In genomic region chr12:82012176-82012575, GRCh38 we compare ENCODE assay signal across 4 cellular contexts.
TF ChIP-seq lines count a peak whose summit lies in the region.

No MANE protein-coding gene starts in this region.

TF ChIP-seq in HepG2, 621 proteins besides CTCF, POLR2A, EP300 and RAD21 (continues in another document):
- TF ChIP-seq EZH2 (conservative IDR thresholded peaks at IDR 0.05; ENCODE audit: low read depth, low read length) (no peak), ZNF567 (CRISPR knock-in tag; IDR thresholded peaks at IDR 0.05; ENCODE audit: borderline replicate concordance) (no peak), KLF11 (CRISPR knock-in tag; IDR thresholded peaks at IDR 0.05) (no peak), ZBTB21 (CRISPR knock-in tag; IDR thresholded peaks at IDR 0.05) (no peak)

TF ChIP-seq in HEK293T, 16 proteins besides CTCF, POLR2A, EP300 and RAD21:
- no peak for TF ChIP-seq HDGF (IDR thresholded peaks at IDR 0.05; ENCODE audit: borderline replicate concordance)
- TF ChIP-seq ELF4 (IDR thresholded peaks at IDR 0.05), result peak; percentile 86

TF ChIP-seq in GM12878, 131 proteins besides CTCF, POLR2A, EP300 and RAD21:
- TF ChIP-seq, protein P1, sequence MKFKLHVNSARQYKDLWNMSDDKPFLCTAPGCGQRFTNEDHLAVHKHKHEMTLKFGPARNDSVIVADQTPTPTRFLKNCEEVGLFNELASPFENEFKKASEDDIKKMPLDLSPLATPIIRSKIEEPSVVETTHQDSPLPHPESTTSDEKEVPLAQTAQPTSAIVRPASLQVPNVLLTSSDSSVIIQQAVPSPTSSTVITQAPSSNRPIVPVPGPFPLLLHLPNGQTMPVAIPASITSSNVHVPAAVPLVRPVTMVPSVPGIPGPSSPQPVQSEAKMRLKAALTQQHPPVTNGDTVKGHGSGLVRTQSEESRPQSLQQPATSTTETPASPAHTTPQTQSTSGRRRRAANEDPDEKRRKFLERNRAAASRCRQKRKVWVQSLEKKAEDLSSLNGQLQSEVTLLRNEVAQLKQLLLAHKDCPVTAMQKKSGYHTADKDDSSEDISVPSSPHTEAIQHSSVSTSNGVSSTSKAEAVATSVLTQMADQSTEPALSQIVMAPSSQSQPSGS (IDR thresholded peaks at IDR 0.05; ENCODE audit: low read length), result no peak

TF ChIP-seq in GM12891, 5 proteins besides CTCF, POLR2A, EP300 and RAD21:
- TF ChIP-seq SPI1 (IDR thresholded peaks at IDR 0.05; ENCODE audit: low read depth, low read length) (no peak), POLR2AphosphoS5 (IDR thresholded peaks at IDR 0.05; ENCODE audit: low read depth, low read length) (no peak), PAX5 (IDR thresholded peaks at IDR 0.05; ENCODE audit: insufficient read depth, low read length, severe bottlenecking) (no peak), TAF1 (IDR thresholded peaks at IDR 0.05; ENCODE audit: low read depth, low read length) (no peak), POU2F2 (IDR thresholded peaks at IDR 0.05; ENCODE audit: low read depth, low read length) (no peak)
TF ChIP-seq in GM12891: peak in this region for 0.
